ENCODE assay signal across 24 cellular contexts in genomic region chr9:20557286-20557685, GRCh38.
DNase-seq lines count a peak whose midpoint lies in the region; ATAC-seq and TF ChIP-seq lines count a peak whose summit lies in the region.
"Had no signal": no experiment of that assay in that cellular context is flagged by ENCODE, and none has a peak within 500 bp of the region (broad histone marks: within the 10 kb centered on the region; RNA-seq: fewer than 3 reads in every experiment).

No MANE protein-coding gene starts in this region.

- 96% methylated on average over 1 of the region's 1 CpG for WGBS in lower leg skin, 2 donors
- 96% methylated on average over 1 of the region's 1 CpG for WGBS in prostate gland

- POLR2A ChIA-PET in naive thymus-derived CD8-positive, alpha-beta T cell (lab: Charles Lee): no interaction called here

- intact Hi-C loops in activated CD4-positive, alpha-beta T cell treated with anti-CD3 and anti-CD28 coated beads, Interleukin-2, amount 10 ng/mL, durations not matched to agents 24 days and 14 days (cut with micrococcal nuclease): loop anchor here (10.0 kb wide), 1 partner anchor 312 kb away; no protein-coding TSS in a partner anchor
- intact Hi-C loops in activated T-helper 1 cell treated with anti-CD3 and anti-CD28 coated beads, Interleukin-12 subunit alpha, Interleukin-12 subunit beta, Interleukin-2, Interleukin-4 antibody, amounts not matched to agents 30 ng/mL and 10 ng/mL and 1 ng/mL, durations not matched to agents 14 hours and 24 hours and 36 hours (cut with micrococcal nuclease): loop anchor here (10.0 kb wide), 2 partner anchors 478 to 1518 kb away; partner anchors contain the start of gene HACD4
- intact Hi-C loops in lower leg skin (cut with DNase I; ENCODE audit: low total_unique reads): no loop called here
- intact Hi-C loops in prostate gland (cut with DNase I): no loop called here

- H3K27me3 Mint-ChIP-seq in activated CD4-positive, alpha-beta T cell treated with anti-CD3 and anti-CD28 coated beads, Interleukin-2, amount 10 ng/mL, durations not matched to agents 24 days and 14 days: no peaks in the 10 kb centered on the region
- H3K27me3 Mint-ChIP-seq in CD4-positive, CD25-positive, alpha-beta regulatory T cell: no peaks in the 10 kb centered on the region
- H3K27me3 Mint-ChIP-seq in activated T-helper 1 cell treated with anti-CD3 and anti-CD28 coated beads, Interleukin-12 subunit alpha, Interleukin-12 subunit beta, Interleukin-2, Interleukin-4 antibody, amounts not matched to agents 30 ng/mL and 10 ng/mL and 1 ng/mL, durations not matched to agents 14 hours and 24 hours and 36 hours (ENCODE audit: insufficient read depth): no peaks in the 10 kb centered on the region
- H3K27me3 Mint-ChIP-seq in naive thymus-derived CD8-positive, alpha-beta T cell: no peaks in the 10 kb centered on the region

- H3K27ac Mint-ChIP-seq in activated CD4-positive, alpha-beta T cell treated with anti-CD3 and anti-CD28 coated beads, Interleukin-2, amount 10 ng/mL, durations not matched to agents 24 days and 14 days: peak overlapping the region; percentile 77
- peak overlapping the region in 2 of 3 donors; percentile 44 to 63 for H3K27ac Mint-ChIP-seq in CD4-positive, CD25-positive, alpha-beta regulatory T cell
- peak overlapping the region; percentile 47 for H3K27ac Mint-ChIP-seq in activated T-helper 1 cell treated with anti-CD3 and anti-CD28 coated beads, Interleukin-12 subunit alpha, Interleukin-12 subunit beta, Interleukin-2, Interleukin-4 antibody, amounts not matched to agents 30 ng/mL and 10 ng/mL and 1 ng/mL, durations not matched to agents 14 hours and 24 hours and 36 hours
- peak overlapping the region in 7 of 10 donors; percentile 2 to 54 (median 17) for H3K27ac Mint-ChIP-seq in naive thymus-derived CD8-positive, alpha-beta T cell
- H3K27ac Mint-ChIP-seq: CD8-positive, alpha-beta T cell; IgD-negative memory B cell; memory B cell had no signal

- no peak for TF ChIP-seq CTCF in lower leg skin (IDR thresholded peaks at IDR 0.05)
- no peak for TF ChIP-seq CTCF in prostate gland (IDR thresholded peaks at IDR 0.05)

- no peak for ATAC-seq in CD4-positive, CD25-positive, alpha-beta regulatory T cell (ENCODE audit: low read depth in 2 of 2)
- ATAC-seq in naive thymus-derived CD8-positive, alpha-beta T cell: no peak
- ATAC-seq: activated CD4-positive, CD25-positive, alpha-beta regulatory T cell treated with anti-CD3 and anti-CD28 coated beads, Interleukin-2, amount 50 U/mL, for 24 hours; body of pancreas; CD8-positive, alpha-beta T cell; left colon had no signal

- H3K27me3 ChIP-seq in CD4-positive, CD25-positive, alpha-beta regulatory T cell (ENCODE audit: control insufficient read depth, insufficient read depth, low read length): no peaks in the 10 kb centered on the region
- H3K27me3 ChIP-seq in SJCRH30: no peaks in the 10 kb centered on the region
- H3K27me3 ChIP-seq in prostate gland (replicated peaks; ENCODE audit: insufficient read depth): no peaks in the 10 kb centered on the region
- H3K27me3 ChIP-seq: body of pancreas, neutrophil, Peyer's patch had no signal

- H3K4me3 ChIP-seq in CD4-positive, CD25-positive, alpha-beta regulatory T cell (ENCODE audit: low read depth, low read length): no peak overlapping the region
- no peak overlapping the region for H3K4me3 ChIP-seq in SJCRH30
- no peak overlapping the region for H3K4me3 ChIP-seq in lower leg skin (ENCODE audit: low read depth, poor library complexity, severe bottlenecking)
- H3K4me3 ChIP-seq in prostate gland: no peak overlapping the region
- H3K4me3 ChIP-seq: body of pancreas, Peyer's patch had no signal

- peaks cover 73% of the 10 kb centered on the region for H3K4me1 Mint-ChIP-seq in activated CD4-positive, alpha-beta T cell treated with anti-CD3 and anti-CD28 coated beads, Interleukin-2, amount 10 ng/mL, durations not matched to agents 24 days and 14 days
- H3K4me1 Mint-ChIP-seq in CD4-positive, CD25-positive, alpha-beta regulatory T cell: peaks cover 57 to 90% (median 74%) of the 10 kb centered on the region in 4 donors
- peaks cover 83% of the 10 kb centered on the region for H3K4me1 Mint-ChIP-seq in activated T-helper 1 cell treated with anti-CD3 and anti-CD28 coated beads, Interleukin-12 subunit alpha, Interleukin-12 subunit beta, Interleukin-2, Interleukin-4 antibody, amounts not matched to agents 30 ng/mL and 10 ng/mL and 1 ng/mL, durations not matched to agents 14 hours and 24 hours and 36 hours (ENCODE audit: low read depth)
- peaks cover 46 to 89% (median 83%) of the 10 kb centered on the region in 4 donors for H3K4me1 Mint-ChIP-seq in naive thymus-derived CD8-positive, alpha-beta T cell

- TF ChIP-seq POLR2A in lower leg skin (IDR thresholded peaks at IDR 0.05): no peak
- no peak for TF ChIP-seq POLR2A in prostate gland (IDR thresholded peaks at IDR 0.05)

- DNase-seq in activated CD4-positive, alpha-beta T cell treated with anti-CD3 and anti-CD28 coated beads, Interleukin-2, amount 10 ng/mL, durations not matched to agents 24 days and 14 days: no peak
- DNase-seq in activated CD4-positive, alpha-beta T cell treated with anti-CD3 and anti-CD28 coated beads, Interleukin-2, amount 50 U/mL, for 1 hour: no peak
- no peak for DNase-seq in CD4-positive, CD25-positive, alpha-beta regulatory T cell
- no peak for DNase-seq in activated T-helper 1 cell treated with anti-CD3 and anti-CD28 coated beads, Interleukin-12 subunit alpha, Interleukin-12 subunit beta, Interleukin-2, Interleukin-4 antibody, amounts not matched to agents 30 ng/mL and 10 ng/mL and 1 ng/mL, durations not matched to agents 14 hours and 24 hours and 36 hours (ENCODE audit: low spot score)
- no peak for DNase-seq in naive thymus-derived CD8-positive, alpha-beta T cell
- DNase-seq in SJCRH30 (no peak), lower leg skin (ENCODE audit: low spot score in 2 of 2) (no peak), prostate gland (ENCODE audit: low spot score) (no peak)
- DNase-seq: AML-193; body of pancreas; CD8-positive, alpha-beta T cell; hippocampal formation; left colon; NCI-H1105; NCI-H1930; NCI-H2227 treated with DMSO at 0.1 percent for 48 hours; Peyer's patch; SHP77 treated with DMSO at 0.1 percent for 48 hours; SW 1271; trophoblast cell had no signal

- no peaks in the 10 kb centered on the region for H3K9me3 ChIP-seq in CD4-positive, CD25-positive, alpha-beta regulatory T cell (ENCODE audit: control insufficient read depth in 2 of 2, low read length in 2 of 2)
- H3K9me3 ChIP-seq in SJCRH30 (replicated peaks): no peaks in the 10 kb centered on the region
- H3K9me3 ChIP-seq in prostate gland: no peaks in the 10 kb centered on the region
- H3K9me3 ChIP-seq: body of pancreas, neutrophil, Peyer's patch had no signal

- H3K36me3 ChIP-seq in CD4-positive, CD25-positive, alpha-beta regulatory T cell (ENCODE audit: control insufficient read depth, insufficient read depth, low read length): no peaks in the 10 kb centered on the region
- H3K36me3 ChIP-seq in SJCRH30 (no peaks in the 10 kb centered on the region), prostate gland (no peaks in the 10 kb centered on the region)
- H3K36me3 ChIP-seq: neutrophil, Peyer's patch had no signal

- H3K27ac ChIP-seq in CD4-positive, CD25-positive, alpha-beta regulatory T cell (ENCODE audit: insufficient read depth, low read length, poor library complexity, severe bottlenecking): no peak overlapping the region
- H3K27ac ChIP-seq in SJCRH30 (no peak overlapping the region), prostate gland (no peak overlapping the region)
- H3K27ac ChIP-seq: neutrophil, Peyer's patch had no signal

- H3K36me3 Mint-ChIP-seq in activated CD4-positive, alpha-beta T cell treated with anti-CD3 and anti-CD28 coated beads, Interleukin-2, amount 10 ng/mL, durations not matched to agents 24 days and 14 days (ENCODE audit: low read depth): peaks cover 2% of the 10 kb centered on the region
- H3K36me3 Mint-ChIP-seq in CD4-positive, CD25-positive, alpha-beta regulatory T cell: no peaks in the 10 kb centered on the region
- H3K36me3 Mint-ChIP-seq in activated T-helper 1 cell treated with anti-CD3 and anti-CD28 coated beads, Interleukin-12 subunit alpha, Interleukin-12 subunit beta, Interleukin-2, Interleukin-4 antibody, amounts not matched to agents 30 ng/mL and 10 ng/mL and 1 ng/mL, durations not matched to agents 14 hours and 24 hours and 36 hours (ENCODE audit: low read depth): no peaks in the 10 kb centered on the region
- H3K36me3 Mint-ChIP-seq in naive thymus-derived CD8-positive, alpha-beta T cell: no peaks in the 10 kb centered on the region
- H3K36me3 Mint-ChIP-seq: CD8-positive, alpha-beta T cell; memory B cell had no signal

- H3K4me3 Mint-ChIP-seq in activated CD4-positive, alpha-beta T cell treated with anti-CD3 and anti-CD28 coated beads, Interleukin-2, amount 10 ng/mL, durations not matched to agents 24 days and 14 days: no peak overlapping the region
- peak overlapping the region in 2 of 4 donors; percentile 5 to 39 for H3K4me3 Mint-ChIP-seq in CD4-positive, CD25-positive, alpha-beta regulatory T cell
- H3K4me3 Mint-ChIP-seq in activated T-helper 1 cell treated with anti-CD3 and anti-CD28 coated beads, Interleukin-12 subunit alpha, Interleukin-12 subunit beta, Interleukin-2, Interleukin-4 antibody, amounts not matched to agents 30 ng/mL and 10 ng/mL and 1 ng/mL, durations not matched to agents 14 hours and 24 hours and 36 hours: no peak overlapping the region
- peak overlapping the region in 4 of 10 donors; percentile 2 to 27 (median 21) for H3K4me3 Mint-ChIP-seq in naive thymus-derived CD8-positive, alpha-beta T cell
- H3K4me3 Mint-ChIP-seq: CD8-positive, alpha-beta T cell; IgD-negative memory B cell; memory B cell had no signal

- no peaks in the 10 kb centered on the region for H3K9me3 Mint-ChIP-seq in activated CD4-positive, alpha-beta T cell treated with anti-CD3 and anti-CD28 coated beads, Interleukin-2, amount 10 ng/mL, durations not matched to agents 24 days and 14 days
- no peaks in the 10 kb centered on the region for H3K9me3 Mint-ChIP-seq in CD4-positive, CD25-positive, alpha-beta regulatory T cell
- H3K9me3 Mint-ChIP-seq in activated T-helper 1 cell treated with anti-CD3 and anti-CD28 coated beads, Interleukin-12 subunit alpha, Interleukin-12 subunit beta, Interleukin-2, Interleukin-4 antibody, amounts not matched to agents 30 ng/mL and 10 ng/mL and 1 ng/mL, durations not matched to agents 14 hours and 24 hours and 36 hours: no peaks in the 10 kb centered on the region
- H3K9me3 Mint-ChIP-seq in naive thymus-derived CD8-positive, alpha-beta T cell: no peaks in the 10 kb centered on the region
- H3K9me3 Mint-ChIP-seq: CD8-positive, alpha-beta T cell; IgD-negative memory B cell; memory B cell had no signal

- peaks cover 44% of the 10 kb centered on the region for H3K4me1 ChIP-seq in CD4-positive, CD25-positive, alpha-beta regulatory T cell (ENCODE audit: control insufficient read depth, insufficient read depth, low read length, poor library complexity, severe bottlenecking)
- H3K4me1 ChIP-seq in SJCRH30: peaks cover 12% of the 10 kb centered on the region; the same call in 1 of the 2 replicates
- peaks cover 9% of the 10 kb centered on the region for H3K4me1 ChIP-seq in prostate gland (replicated peaks)

Comparison
In these comparisons a context has a peak if more than half of its experiments do, and no peak if none do; other contexts are left out.
1. H3K27ac Mint-ChIP-seq: peak in every context shown above with its lines; median percentile 77 in activated CD4-positive, alpha-beta T cell treated with anti-CD3 and anti-CD28 coated beads, Interleukin-2, amount 10 ng/mL, durations not matched to agents 24 days and 14 days; 54 in CD4-positive, CD25-positive, alpha-beta regulatory T cell; 47 in activated T-helper 1 cell treated with anti-CD3 and anti-CD28 coated beads, Interleukin-12 subunit alpha, Interleukin-12 subunit beta, Interleukin-2, Interleukin-4 antibody, amounts not matched to agents 30 ng/mL and 10 ng/mL and 1 ng/mL, durations not matched to agents 14 hours and 24 hours and 36 hours; 17 in naive thymus-derived CD8-positive, alpha-beta T cell.
2. intact Hi-C loops: an anchor here in activated CD4-positive, alpha-beta T cell treated with anti-CD3 and anti-CD28 coated beads, Interleukin-2, amount 10 ng/mL, durations not matched to agents 24 days and 14 days (10.0 kb wide) and activated T-helper 1 cell treated with anti-CD3 and anti-CD28 coated beads, Interleukin-12 subunit alpha, Interleukin-12 subunit beta, Interleukin-2, Interleukin-4 antibody, amounts not matched to agents 30 ng/mL and 10 ng/mL and 1 ng/mL, durations not matched to agents 14 hours and 24 hours and 36 hours (10.0 kb wide); none called in lower leg skin and prostate gland.